In genomic region chr4:74874785-74875367, GRCh38 we compare ENCODE assay signal across 1 cellular context.
TF ChIP-seq lines count a peak whose summit lies in the region.

No MANE protein-coding gene starts in this region.

TF ChIP-seq in GM12878, 131 proteins besides CTCF, POLR2A, EP300 and RAD21 (continued from another document):
- no peak for TF ChIP-seq CUX1 (IDR thresholded peaks at IDR 0.05; ENCODE audit: insufficient replicate concordance, low read depth, low read length)
- TF ChIP-seq YY1 (IDR thresholded peaks at IDR 0.05; ENCODE audit: low read depth, low read length) = 0 out of 2 replicates have a peak, but pooled peaks have one; percentile 49
- no peak for TF ChIP-seq BMI1 (IDR thresholded peaks at IDR 0.05; ENCODE audit: borderline replicate concordance)
- no peak for TF ChIP-seq ATF2 (IDR thresholded peaks at IDR 0.05; ENCODE audit: low read length)
- TF ChIP-seq GATAD2B (conservative IDR thresholded peaks at IDR 0.05; ENCODE audit: low read depth) = no peak
- no peak for TF ChIP-seq ZBTB11 (CRISPR knock-in tag; IDR thresholded peaks at IDR 0.05)
- no peak for TF ChIP-seq HCFC1 (IDR thresholded peaks at IDR 0.05; ENCODE audit: low read length)
- no peak for TF ChIP-seq RB1 (IDR thresholded peaks at IDR 0.05; ENCODE audit: borderline replicate concordance)
- no peak for TF ChIP-seq RFX5 (IDR thresholded peaks at IDR 0.05; ENCODE audit: low read depth, low read length)
- TF ChIP-seq ATF7 (IDR thresholded peaks at IDR 0.05; ENCODE audit: low read depth) = no peak
TF ChIP-seq in GM12878: peak in this region for 2.
